9 cellular contexts compared by ENCODE assay signal in genomic region chr5:61658592-61659008, GRCh38.
DNase-seq lines count a peak whose midpoint lies in the region; ATAC-seq, FAIRE-seq and TF ChIP-seq lines count a peak whose summit lies in the region.
"Had no signal": no experiment of that assay in that cellular context is flagged by ENCODE, and none has a peak within 500 bp of the region (broad histone marks: within the 10 kb centered on the region; RNA-seq: fewer than 3 reads in every experiment).

No MANE protein-coding gene starts in this region.

- WGBS in thyroid gland, 2 donors: 41 to 45% methylated on average over 9 of the region's 9 CpGs

- H3K27ac ChIP-seq in KMS-11 (no peak overlapping the region), osteoblast (ENCODE audit: low read depth, low read length) (no peak overlapping the region), thyroid gland (no peak overlapping the region)

- H3K4me2 ChIP-seq in KMS-11 (no peak overlapping the region), osteoblast (ENCODE audit: insufficient read depth, low read length) (no peak overlapping the region)

- intact Hi-C loops in thyroid gland (cut with DNase I): loop anchor here (5.0 to 10.0 kb wide), 3 partner anchors 324 to 606 kb away; partner anchors contain the start of genes SMIM15 and ZSWIM6

- no peaks in the 10 kb centered on the region for H4K20me1 ChIP-seq in KMS-11 (ENCODE audit: insufficient read depth)
- H4K20me1 ChIP-seq in osteoblast (ENCODE audit: insufficient read depth, low read length): no peaks in the 10 kb centered on the region

- no peak for FAIRE-seq in RCC 7860 (lab: Jason Lieb, UNC)
- FAIRE-seq: endometrium had no signal

- H2AFZ ChIP-seq in KMS-11 (ENCODE audit: low read depth) (no peak overlapping the region; the same call in 1 of the 2 replicates), osteoblast (ENCODE audit: low read length) (no peak overlapping the region)

- H3K9ac ChIP-seq in KMS-11: no peak overlapping the region

- ATAC-seq in GM21528 (IDR thresholded peaks at IDR 0.05; ENCODE audit: low FRiP score, unreplicated experiment): peak; percentile 72

- H3K79me2 ChIP-seq in KMS-11 (ENCODE audit: insufficient read depth, low read depth): no peaks in the 10 kb centered on the region
- no peaks in the 10 kb centered on the region for H3K79me2 ChIP-seq in osteoblast (ENCODE audit: insufficient read depth, low read length)

- TF ChIP-seq CTCF in KMS-11 (conservative IDR thresholded peaks at IDR 0.05; ENCODE audit: low read depth, low read length) (peak; percentile 98), osteoblast (IDR thresholded peaks at IDR 0.05; ENCODE audit: extremely low read depth, low read depth, low read length) (peak; percentile 94), thyroid gland (IDR thresholded peaks at IDR 0.05) (peak; percentile 85 to 92 (median 89))

- DNase-seq in DMS 273 (lab: John Stamatoyannopoulos, UW; ENCODE audit: unreplicated experiment) (peak; percentile 95), RCC 7860 (ENCODE audit: low spot score) (peak; percentile 12), germinal center (ENCODE audit: low spot score) (peak; percentile 66), osteoblast (ENCODE audit: insufficient read length, low spot score, missing footprints) (peak; percentile 77), thyroid gland (peak; percentile 85 to 93)
- peak; percentile 73 for DNase-seq in activated T-helper 9 cell treated with anti-CD3 and anti-CD28 coated beads, Interleukin-2, amount 50 U/mL, for 16 hours (ENCODE audit: low read depth)

- no peak for TF ChIP-seq POLR2A in thyroid gland (IDR thresholded peaks at IDR 0.05)

- H3K27me3 ChIP-seq in KMS-11 (ENCODE audit: insufficient read depth, low read depth): no peaks in the 10 kb centered on the region
- H3K27me3 ChIP-seq in osteoblast (ENCODE audit: insufficient read depth, low read length): no peaks in the 10 kb centered on the region
- no peaks in the 10 kb centered on the region for H3K27me3 ChIP-seq in thyroid gland

- peaks cover 4% of the 10 kb centered on the region for H3K4me1 ChIP-seq in KMS-11 (ENCODE audit: low read depth, poor library complexity, severe bottlenecking)
- H3K4me1 ChIP-seq in osteoblast (ENCODE audit: insufficient read depth, low read length): no peaks in the 10 kb centered on the region
- H3K4me1 ChIP-seq in thyroid gland: no peaks in the 10 kb centered on the region

- no peaks in the 10 kb centered on the region for H3K36me3 ChIP-seq in KMS-11 (ENCODE audit: insufficient read depth)
- H3K36me3 ChIP-seq in osteoblast (ENCODE audit: insufficient read depth, low read length): no peaks in the 10 kb centered on the region
- H3K36me3 ChIP-seq in thyroid gland: no peaks in the 10 kb centered on the region

- H3K4me3 ChIP-seq in KMS-11 (IDR thresholded peaks at IDR 0.05; ENCODE audit: insufficient read depth, low read depth, low read length) (no peak overlapping the region), osteoblast (ENCODE audit: insufficient read depth, low read length) (no peak overlapping the region), thyroid gland (replicated peaks in 1 of 3) (no peak overlapping the region)

- H3K9me3 ChIP-seq in osteoblast (ENCODE audit: low read depth, low read length): no peaks in the 10 kb centered on the region
- H3K9me3 ChIP-seq in thyroid gland: no peaks in the 10 kb centered on the region

Comparison
In these comparisons a context has a peak if more than half of its experiments do, and no peak if none do; other contexts are left out.
1. DNase-seq: peak in every context shown above with its lines; median percentile 95 in DMS 273; 89 in thyroid gland; 77 in osteoblast; 73 in activated T-helper 9 cell treated with anti-CD3 and anti-CD28 coated beads, Interleukin-2, amount 50 U/mL, for 16 hours; 66 in germinal center; 12 in RCC 7860.